3 cellular contexts compared by ENCODE assay signal in the genomic region with DNA sequence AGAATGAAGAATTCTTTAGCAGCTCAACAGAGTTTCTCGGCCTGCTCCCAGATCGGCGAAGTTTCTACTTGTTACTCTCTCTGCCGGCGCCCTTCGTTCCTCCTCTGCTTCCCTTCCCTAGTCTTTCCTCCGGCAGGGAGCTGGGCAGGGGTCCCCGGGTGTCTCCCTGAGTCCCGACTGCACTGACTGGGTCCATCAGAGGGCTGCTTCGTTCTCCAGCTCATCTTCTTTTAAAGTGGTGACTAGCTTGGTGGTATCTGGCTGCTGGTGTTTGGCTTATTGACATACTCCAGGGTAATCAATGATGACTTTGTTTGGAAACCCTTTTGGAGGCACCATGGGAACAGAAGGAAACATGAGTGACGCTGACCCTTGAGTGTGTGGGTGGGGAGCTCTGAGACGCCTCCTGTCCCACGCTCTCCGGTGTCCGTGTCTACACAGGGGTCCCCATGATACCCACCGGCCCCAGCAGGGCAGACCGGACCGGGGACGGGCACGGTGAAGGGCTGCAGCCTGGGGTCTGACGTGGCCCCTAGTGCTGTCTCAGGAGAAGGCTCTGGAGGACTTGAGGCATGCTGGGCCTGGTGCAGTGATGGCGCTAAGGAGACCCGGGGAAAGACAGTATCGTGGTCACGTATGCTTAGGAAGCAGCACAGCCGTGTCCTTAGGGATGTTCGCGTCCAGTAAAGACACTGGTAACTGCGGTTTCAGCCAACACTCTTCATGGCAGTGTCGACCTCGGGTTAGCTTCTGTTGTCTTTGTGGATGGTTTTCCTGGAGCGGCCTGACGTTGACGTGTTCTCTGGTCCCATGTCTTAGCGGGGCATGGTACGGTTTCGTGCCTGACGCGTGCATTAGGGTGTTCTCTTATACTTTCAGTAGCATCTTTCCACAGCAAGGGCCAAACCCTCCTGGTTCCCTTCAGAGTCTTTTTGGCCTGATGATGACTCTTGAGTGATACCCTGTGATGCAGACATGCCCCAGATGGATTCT.
TF ChIP-seq lines count a peak whose summit lies in the region.

No MANE protein-coding gene starts in this region.

TF ChIP-seq in SK-N-SH, 30 proteins besides CTCF, POLR2A, EP300 and RAD21:
- TF ChIP-seq FOXM1 (IDR thresholded peaks at IDR 0.05; ENCODE audit: low read depth) = no peak

TF ChIP-seq in SK-N-SH treated with all-trans-retinoic acid at 6 μM for 48 hours, 23 proteins besides CTCF, POLR2A, EP300 and RAD21:
- TF ChIP-seq, protein P1, sequence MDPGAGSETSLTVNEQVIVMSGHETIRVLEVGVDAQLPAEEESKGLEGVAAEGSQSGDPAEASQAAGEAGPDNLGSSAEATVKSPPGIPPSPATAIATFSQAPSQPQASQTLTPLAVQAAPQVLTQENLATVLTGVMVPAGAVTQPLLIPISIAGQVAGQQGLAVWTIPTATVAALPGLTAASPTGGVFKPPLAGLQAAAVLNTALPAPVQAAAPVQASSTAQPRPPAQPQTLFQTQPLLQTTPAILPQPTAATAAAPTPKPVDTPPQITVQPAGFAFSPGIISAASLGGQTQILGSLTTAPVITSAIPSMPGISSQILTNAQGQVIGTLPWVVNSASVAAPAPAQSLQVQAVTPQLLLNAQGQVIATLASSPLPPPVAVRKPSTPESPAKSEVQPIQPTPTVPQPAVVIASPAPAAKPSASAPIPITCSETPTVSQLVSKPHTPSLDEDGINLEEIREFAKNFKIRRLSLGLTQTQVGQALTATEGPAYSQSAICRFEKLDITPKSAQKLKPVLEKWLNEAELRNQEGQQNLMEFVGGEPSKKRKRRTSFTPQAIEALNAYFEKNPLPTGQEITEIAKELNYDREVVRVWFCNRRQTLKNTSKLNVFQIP (CRISPR knock-in tag; IDR thresholded peaks at IDR 0.05; ENCODE audit: borderline replicate concordance, low read depth) = no peak
- no peak for TF ChIP-seq ZFP30 (CRISPR knock-in tag; IDR thresholded peaks at IDR 0.05)
- TF ChIP-seq CSDC2 (CRISPR knock-in tag; IDR thresholded peaks at IDR 0.05) = no peak
- TF ChIP-seq OSR1 (CRISPR knock-in tag; IDR thresholded peaks at IDR 0.05) = no peak
- TF ChIP-seq ZFP3 (CRISPR knock-in tag; IDR thresholded peaks at IDR 0.05) = no peak

TF ChIP-seq in IMR-90, 13 proteins besides CTCF, POLR2A, EP300 and RAD21:
- TF ChIP-seq NFE2L2 (IDR thresholded peaks at IDR 0.05; ENCODE audit: low read depth, low read length) = no peak
- TF ChIP-seq CEBPB (IDR thresholded peaks at IDR 0.05; ENCODE audit: low read depth, low read length) = no peak
- TF ChIP-seq MXI1 (IDR thresholded peaks at IDR 0.05; ENCODE audit: borderline replicate concordance, low read depth, low read length) = no peak
- TF ChIP-seq MAZ (IDR thresholded peaks at IDR 0.05; ENCODE audit: borderline replicate concordance, low read depth, low read length) = no peak
- TF ChIP-seq, protein P2, sequence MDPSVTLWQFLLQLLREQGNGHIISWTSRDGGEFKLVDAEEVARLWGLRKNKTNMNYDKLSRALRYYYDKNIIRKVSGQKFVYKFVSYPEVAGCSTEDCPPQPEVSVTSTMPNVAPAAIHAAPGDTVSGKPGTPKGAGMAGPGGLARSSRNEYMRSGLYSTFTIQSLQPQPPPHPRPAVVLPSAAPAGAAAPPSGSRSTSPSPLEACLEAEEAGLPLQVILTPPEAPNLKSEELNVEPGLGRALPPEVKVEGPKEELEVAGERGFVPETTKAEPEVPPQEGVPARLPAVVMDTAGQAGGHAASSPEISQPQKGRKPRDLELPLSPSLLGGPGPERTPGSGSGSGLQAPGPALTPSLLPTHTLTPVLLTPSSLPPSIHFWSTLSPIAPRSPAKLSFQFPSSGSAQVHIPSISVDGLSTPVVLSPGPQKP (IDR thresholded peaks at IDR 0.05; ENCODE audit: borderline replicate concordance, low read depth, low read length) = no peak
- TF ChIP-seq CHD1 (IDR thresholded peaks at IDR 0.05; ENCODE audit: low read depth, low read length) = no peak
- no peak for TF ChIP-seq SMC3 (IDR thresholded peaks at IDR 0.05; ENCODE audit: low read depth, low read length)
- no peak for TF ChIP-seq RFX5 (IDR thresholded peaks at IDR 0.05; ENCODE audit: low read depth, low read length)
- no peak for TF ChIP-seq BHLHE40 (IDR thresholded peaks at IDR 0.05; ENCODE audit: low read depth, low read length)
- TF ChIP-seq FOS (IDR thresholded peaks at IDR 0.05; ENCODE audit: low read depth, low read length) = no peak
- no peak for TF ChIP-seq MAFK (IDR thresholded peaks at IDR 0.05; ENCODE audit: low read depth, low read length)
- TF ChIP-seq RCOR1 (IDR thresholded peaks at IDR 0.05; ENCODE audit: insufficient replicate concordance, low read length) = no peak
- TF ChIP-seq, protein P3, sequence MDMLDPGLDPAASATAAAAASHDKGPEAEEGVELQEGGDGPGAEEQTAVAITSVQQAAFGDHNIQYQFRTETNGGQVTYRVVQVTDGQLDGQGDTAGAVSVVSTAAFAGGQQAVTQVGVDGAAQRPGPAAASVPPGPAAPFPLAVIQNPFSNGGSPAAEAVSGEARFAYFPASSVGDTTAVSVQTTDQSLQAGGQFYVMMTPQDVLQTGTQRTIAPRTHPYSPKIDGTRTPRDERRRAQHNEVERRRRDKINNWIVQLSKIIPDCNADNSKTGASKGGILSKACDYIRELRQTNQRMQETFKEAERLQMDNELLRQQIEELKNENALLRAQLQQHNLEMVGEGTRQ (IDR thresholded peaks at IDR 0.05; ENCODE audit: low read depth, low read length) = no peak
